33 cellular contexts compared by ENCODE assay signal in genomic region chr12:128567730-128568129, GRCh38.
DNase-seq lines count a peak whose midpoint lies in the region; ATAC-seq, FAIRE-seq and TF ChIP-seq lines count a peak whose summit lies in the region.
"Had no signal": no experiment of that assay in that cellular context is flagged by ENCODE, and none has a peak within 500 bp of the region (broad histone marks: within the 10 kb centered on the region; RNA-seq: fewer than 3 reads in every experiment).

No MANE protein-coding gene starts in this region.

- H2AFZ ChIP-seq in HepG2 (ENCODE audit: low read length), result no peak overlapping the region
- H2AFZ ChIP-seq in KMS-11 (ENCODE audit: low read depth), result no peak overlapping the region
- H2AFZ ChIP-seq in H1 (ENCODE audit: low read length), result 0 out of 2 replicates have a peak overlapping the region, but pooled peaks have one; percentile 59
- no peak overlapping the region for H2AFZ ChIP-seq in SK-N-SH (ENCODE audit: low read depth)
- H2AFZ ChIP-seq in PC-9, result no peak overlapping the region

- H3K4me2 ChIP-seq in HepG2 (ENCODE audit: low read depth, low read length), result no peak overlapping the region
- peak overlapping the region; percentile 83; the same call in 1 of the 2 replicates for H3K4me2 ChIP-seq in KMS-11
- no peak overlapping the region for H3K4me2 ChIP-seq in H1 (ENCODE audit: insufficient read depth in 1 of 2, low read depth in 2 of 2, low read length in 2 of 2)
- H3K4me2 ChIP-seq in SK-N-SH, result no peak overlapping the region
- no peak overlapping the region for H3K4me2 ChIP-seq in PC-9
- H3K4me2 ChIP-seq: A549; BLaER1; BLaER1 treated with 17β-estradiol and CSF1 and Interleukin-3, amounts not matched to agents 10 nM and 100 nM had no signal

- CTCF ChIA-PET in HepG2 (lab: Yijun Ruan, JAX; ENCODE audit: low intra/inter-chr PET ratio, low total read pairs), result no interaction called here
- CTCF ChIA-PET in H1 (lab: Charles Lee; ENCODE audit: partially characterized antibody), result interaction anchor here (0.9 kb wide), 2 partner anchors 30 to 36 kb away, joined by 3 to 4 read pairs; no protein-coding TSS in a partner anchor
- CTCF ChIA-PET in SK-N-SH (lab: Yijun Ruan, JAX), result no interaction called here
- CTCF ChIA-PET in PC-9 (lab: Charles Lee), result no interaction called here

- H3K27me3 ChIP-seq in HepG2 (ENCODE audit: control insufficient read depth in 1 of 2, insufficient read depth in 2 of 2, low read length in 2 of 2) (no peaks in the 10 kb centered on the region), right lobe of liver (no peaks in the 10 kb centered on the region), KMS-11 (ENCODE audit: insufficient read depth, low read depth) (no peaks in the 10 kb centered on the region), H1 (replicated peaks in 1 of 4; ENCODE audit: control insufficient read depth in 3 of 4, extremely low read depth in 1 of 4, insufficient read depth in 3 of 4, low read length in 3 of 4) (no peaks in the 10 kb centered on the region), SK-N-SH (ENCODE audit: insufficient read depth) (no peaks in the 10 kb centered on the region), PC-9 (ENCODE audit: insufficient read depth, low read depth) (no peaks in the 10 kb centered on the region)
- H3K27me3 ChIP-seq: BE2C; BLaER1; BLaER1 treated with 17β-estradiol and CSF1 and Interleukin-3, amounts not matched to agents 10 nM and 100 nM had no signal

- H3F3A ChIP-seq in SK-N-SH (replicated peaks; ENCODE audit: insufficient read depth) (no peaks in the 10 kb centered on the region), PC-9 (ENCODE audit: insufficient read depth, low read depth) (no peaks in the 10 kb centered on the region)

- 0% methylated on average over 2 of the region's 7 CpGs for WGBS in HepG2 (ENCODE audit: low lambda C conversion rate)
- WGBS in right lobe of liver (ENCODE audit: insufficient coverage, low coverage, low lambda C conversion rate, missing lambda C conversion rate), result 39% methylated on average over 7 of the region's 7 CpGs
- 83% methylated on average over 7 of the region's 7 CpGs; no CpG with 5 or more reads in 1 of the 2 experiments for WGBS in H1 (ENCODE audit: extremely low coverage in 1 of 2, insufficient coverage in 1 of 2, insufficient read length in 1 of 2, insufficient replicate concordance in 2 of 2, low coverage in 1 of 2, low lambda C conversion rate in 2 of 2, missing lambda C conversion rate in 1 of 2), 2 experiments
- 13% methylated on average over 5 of the region's 7 CpGs for WGBS in SK-N-SH (ENCODE audit: low lambda C conversion rate)

- TF ChIP-seq RAD21 in HepG2 (CRISPR knock-in tag; IDR thresholded peaks at IDR 0.05) (no peak), H1 (IDR thresholded peaks at IDR 0.05 in 1 of 2, conservative IDR thresholded peaks at IDR 0.05 in 1 of 2; ENCODE audit: low read depth in 2 of 2, low read length in 2 of 2) (no peak), SK-N-SH (IDR thresholded peaks at IDR 0.05; ENCODE audit: low read length) (no peak)

- H3K56ac ChIP-seq in H1 (replicated peaks; ENCODE audit: insufficient read length, low read depth, low read length), result no peak overlapping the region

- no peak overlapping the region for H2BK20ac ChIP-seq in H1 (ENCODE audit: low read length)

- POLR2A ChIA-PET in HepG2 (lab: Yijun Ruan, JAX), result no interaction called here
- POLR2A ChIA-PET in H1 (lab: Charles Lee; ENCODE audit: partially characterized antibody), result no interaction called here
- POLR2A ChIA-PET in SK-N-SH (lab: Yijun Ruan, JAX), result no interaction called here
- POLR2A ChIA-PET in PC-9 (lab: Charles Lee; ENCODE audit: unreplicated experiment), result no interaction called here

- no peak overlapping the region for H4K91ac ChIP-seq in H1 (replicated peaks; ENCODE audit: insufficient read length, low read length)

- no peak overlapping the region for H3K23ac ChIP-seq in H1 (ENCODE audit: insufficient read length)

- H2BK15ac ChIP-seq in H1 (ENCODE audit: low read length), result no peak overlapping the region

- no peak overlapping the region for H4K5ac ChIP-seq in H1 (ENCODE audit: insufficient read length, low read depth, low read length)

- DNase-seq in HepG2 (ENCODE audit: low spot score) (no peak), right lobe of liver (no peak), H1 (ENCODE audit: low read depth in 1 of 2, low spot score in 2 of 2) (no peak), SK-N-SH (no peak), PC-9 (no peak)
- DNase-seq: 8988T; ACHN; AML-193; BE2C; C1 segment of cervical spinal cord; Caco-2; Calu3; CD4-positive, alpha-beta memory T cell; CD4-positive, alpha-beta T cell; CD4-positive, CD25-positive, alpha-beta regulatory T cell; CD8-positive, alpha-beta memory T cell; CD8-positive, alpha-beta T cell; COR-L47; DMS 273 treated with DMSO at 0.1 percent for 48 hours; DMS153; DMS53; DMS79; DMS79 treated with DMSO at 0.1 percent for 48 hours; DND-41; EL had no signal

- H3K36me3 ChIP-seq in HepG2 (replicated peaks in 1 of 2; ENCODE audit: control insufficient read depth in 1 of 2, insufficient read depth in 2 of 2, low read length in 2 of 2) (no peaks in the 10 kb centered on the region), right lobe of liver (no peaks in the 10 kb centered on the region), KMS-11 (ENCODE audit: insufficient read depth) (no peaks in the 10 kb centered on the region), H1 (ENCODE audit: control insufficient read depth in 2 of 4, insufficient read depth in 4 of 4, low read length in 3 of 4) (no peaks in the 10 kb centered on the region), SK-N-SH (replicated peaks in 1 of 2; ENCODE audit: control insufficient read depth in 1 of 2, insufficient read depth in 2 of 2, low read length in 1 of 2) (no peaks in the 10 kb centered on the region), PC-9 (ENCODE audit: low read depth) (no peaks in the 10 kb centered on the region)
- H3K36me3 ChIP-seq: BE2C; BLaER1; BLaER1 treated with 17β-estradiol and CSF1 and Interleukin-3, amounts not matched to agents 10 nM and 100 nM had no signal

- in situ Hi-C loops in HepG2 (cut with HindIII; ENCODE audit: extremely low pct_ligation_motif_present, low pct_unique_long_range_greater_than_20kb), result no loop called here

- no peak overlapping the region for H3K14ac ChIP-seq in H1 (ENCODE audit: insufficient read length)

- H3K4ac ChIP-seq in H1 (replicated peaks; ENCODE audit: insufficient read length, low read depth, low read length), result no peak overlapping the region

- H3K79me2 ChIP-seq in HepG2 (ENCODE audit: insufficient read depth, low read length) (no peaks in the 10 kb centered on the region), KMS-11 (ENCODE audit: insufficient read depth, low read depth) (no peaks in the 10 kb centered on the region; the same call in 1 of the 2 replicates), H1 (ENCODE audit: control insufficient read depth in 1 of 2, insufficient read depth in 2 of 2, low read length in 2 of 2) (no peaks in the 10 kb centered on the region), SK-N-SH (ENCODE audit: insufficient read depth) (no peaks in the 10 kb centered on the region), PC-9 (ENCODE audit: low read depth) (no peaks in the 10 kb centered on the region)

- intact Hi-C loops in HepG2 (cut with micrococcal nuclease; ENCODE audit: unreplicated experiment), result no loop called here
- intact Hi-C loops in right lobe of liver (cut with DNase I), result no loop called here
- intact Hi-C loops in PC-9 (cut with micrococcal nuclease; ENCODE audit: unreplicated experiment), result no loop called here

- FAIRE-seq in HepG2 (lab: Jason Lieb, UNC) (no peak), H1 (lab: Jason Lieb, UNC) (no peak)
- FAIRE-seq: A204.1, A549, D721Med had no signal

- H4K8ac ChIP-seq in H1 (ENCODE audit: extremely low read depth, insufficient read depth, low read length), result no peak overlapping the region; the same call in 1 of the 2 replicates

- H3K4me3 ChIP-seq in HepG2 (replicated peaks in 1 of 3; ENCODE audit: insufficient read depth in 1 of 3, low read depth in 2 of 3, low read length in 3 of 3) (no peak overlapping the region), right lobe of liver (no peak overlapping the region), KMS-11 (IDR thresholded peaks at IDR 0.05; ENCODE audit: insufficient read depth, low read depth, low read length) (no peak overlapping the region), H1 (ENCODE audit: extremely low read depth in 1 of 4, insufficient read depth in 2 of 4, low read depth in 3 of 4, low read length in 4 of 4) (no peak overlapping the region), SK-N-SH (ENCODE audit: low read depth in 2 of 2, low read length in 1 of 2) (no peak overlapping the region), PC-9 (no peak overlapping the region)
- H3K4me3 ChIP-seq: A549; BLaER1; BLaER1 treated with 17β-estradiol and CSF1 and Interleukin-3, amounts not matched to agents 10 nM and 100 nM had no signal

- H3K18ac ChIP-seq in H1 (ENCODE audit: extremely low read depth, low read length), result no peak overlapping the region

- H3K9me2 ChIP-seq in SK-N-SH (no peaks in the 10 kb centered on the region), PC-9 (ENCODE audit: insufficient read depth) (no peaks in the 10 kb centered on the region)

- H3K27ac ChIP-seq in HepG2 (ENCODE audit: extremely low read length, insufficient read depth, low read length) (no peak overlapping the region), right lobe of liver (no peak overlapping the region), KMS-11 (no peak overlapping the region), H1 (ENCODE audit: low read depth, low read length) (no peak overlapping the region), SK-N-SH (ENCODE audit: low read depth in 2 of 2, low read length in 1 of 2) (no peak overlapping the region), PC-9 (no peak overlapping the region)
- H3K27ac ChIP-seq: 22Rv1; A549; BLaER1; BLaER1 treated with 17β-estradiol and CSF1 and Interleukin-3, amounts not matched to agents 10 nM and 100 nM; C4-2B had no signal

- no peak overlapping the region for H3K9ac ChIP-seq in HepG2 (ENCODE audit: insufficient read depth, low read depth, low read length)
- no peak overlapping the region for H3K9ac ChIP-seq in KMS-11
- H3K9ac ChIP-seq in H1 (replicated peaks in 1 of 4; ENCODE audit: extremely low read depth in 1 of 4, low read depth in 3 of 4, low read length in 3 of 4), result no peak overlapping the region
- no peak overlapping the region for H3K9ac ChIP-seq in SK-N-SH
- H3K9ac ChIP-seq: BLaER1; BLaER1 treated with 17β-estradiol and CSF1 and Interleukin-3, amounts not matched to agents 10 nM and 100 nM had no signal

- H2BK120ac ChIP-seq in H1 (replicated peaks; ENCODE audit: low read depth, low read length), result no peak overlapping the region

- ATAC-seq in HepG2, result no peak
- ATAC-seq in right lobe of liver, result no peak
- ATAC-seq: A549; CD8-positive, alpha-beta T cell had no signal

- H3K23me2 ChIP-seq in H1 (ENCODE audit: low read depth, low read length), result no peaks in the 10 kb centered on the region; the same call in 1 of the 2 replicates

- no peaks in the 10 kb centered on the region for H3K79me1 ChIP-seq in H1 (ENCODE audit: low read depth, low read length)

- H3K4me1 ChIP-seq in HepG2 (ENCODE audit: insufficient read depth, low read length) (no peaks in the 10 kb centered on the region), right lobe of liver (no peaks in the 10 kb centered on the region), KMS-11 (ENCODE audit: low read depth, poor library complexity, severe bottlenecking) (peaks cover 32% of the 10 kb centered on the region), H1 (replicated peaks in 1 of 4; ENCODE audit: control insufficient read depth in 3 of 4, insufficient read depth in 4 of 4, low read length in 3 of 4) (peaks cover 0 to 3% (median 0%) of the 10 kb centered on the region in 4 experiments; a peak in 1 of 7 replicates), SK-N-SH (ENCODE audit: control insufficient read depth in 1 of 2, insufficient read depth in 2 of 2, low read depth in 1 of 2, low read length in 1 of 2) (no peaks in the 10 kb centered on the region), PC-9 (replicated peaks; ENCODE audit: insufficient read depth) (no peaks in the 10 kb centered on the region)
- H3K4me1 ChIP-seq: A549; BE2C; BLaER1; BLaER1 treated with 17β-estradiol and CSF1 and Interleukin-3, amounts not matched to agents 10 nM and 100 nM; Caco-2 had no signal

- peaks cover 10% of the 10 kb centered on the region for H3K9me3 ChIP-seq in HepG2 (ENCODE audit: low read length)
- H3K9me3 ChIP-seq in right lobe of liver, result no peaks in the 10 kb centered on the region
- peaks cover 8 to 11% of the 10 kb centered on the region in 2 experiments; a peak in 3 of 4 replicates for H3K9me3 ChIP-seq in H1 (ENCODE audit: insufficient read depth in 2 of 2, low read depth in 1 of 2, low read length in 1 of 2)
- no peaks in the 10 kb centered on the region for H3K9me3 ChIP-seq in SK-N-SH
- no peaks in the 10 kb centered on the region for H3K9me3 ChIP-seq in PC-9 (ENCODE audit: insufficient read depth, low read depth)
- H3K9me3 ChIP-seq: BE2C, Caco-2 had no signal

- no peak overlapping the region for H2BK5ac ChIP-seq in H1 (ENCODE audit: low read depth, low read length)

- H2BK12ac ChIP-seq in H1 (ENCODE audit: low read depth, low read length), result no peak overlapping the region

- BruUV-seq in HepG2 (replicated peaks; lab: Mats Ljungman, UMichigan) (no TSS peak), PC-9 (replicated peaks; lab: Mats Ljungman, UMichigan) (no TSS peak)

- H4K20me1 ChIP-seq in HepG2 (ENCODE audit: insufficient read depth, low read length) (no peaks in the 10 kb centered on the region), KMS-11 (ENCODE audit: insufficient read depth) (no peaks in the 10 kb centered on the region), H1 (replicated peaks in 1 of 2; ENCODE audit: control insufficient read depth in 1 of 2, insufficient read depth in 2 of 2, low read length in 2 of 2) (no peaks in the 10 kb centered on the region), SK-N-SH (ENCODE audit: insufficient read depth) (no peaks in the 10 kb centered on the region), PC-9 (ENCODE audit: insufficient read depth) (no peaks in the 10 kb centered on the region)
- H4K20me1 ChIP-seq: BLaER1; BLaER1 treated with 17β-estradiol and CSF1 and Interleukin-3, amounts not matched to agents 10 nM and 100 nM had no signal

- no peak overlapping the region for H2AK5ac ChIP-seq in H1 (ENCODE audit: low read depth, low read length)

- TF ChIP-seq EP300 in HepG2 (IDR thresholded peaks at IDR 0.05; ENCODE audit: low read depth in 2 of 2, low read length in 2 of 2), result no peak
- no peak for TF ChIP-seq EP300 in HepG2 (CRISPR knock-in tag; IDR thresholded peaks at IDR 0.05; ENCODE audit: borderline replicate concordance)
- no peak for TF ChIP-seq EP300 in H1 (IDR thresholded peaks at IDR 0.05; ENCODE audit: borderline replicate concordance in 1 of 2, low read depth in 2 of 2, low read length in 2 of 2)
- TF ChIP-seq EP300 in SK-N-SH (IDR thresholded peaks at IDR 0.05; ENCODE audit: borderline replicate concordance in 1 of 2, low read depth in 1 of 2, low read length in 1 of 2), result no peak

- TF ChIP-seq POLR2A in HepG2 (IDR thresholded peaks at IDR 0.05; ENCODE audit: insufficient read depth in 1 of 2, low read depth in 2 of 2, low read length in 2 of 2), result no peak
- no peak for TF ChIP-seq POLR2A in right lobe of liver (IDR thresholded peaks at IDR 0.05)
- no peak for TF ChIP-seq POLR2A in H1 (IDR thresholded peaks at IDR 0.05; ENCODE audit: control extremely low read depth in 1 of 2, low read depth in 2 of 2, low read length in 2 of 2)

- TF ChIP-seq CTCF in HepG2 (CRISPR knock-in tag; IDR thresholded peaks at IDR 0.05) (no peak), right lobe of liver (IDR thresholded peaks at IDR 0.05) (no peak), KMS-11 (conservative IDR thresholded peaks at IDR 0.05; ENCODE audit: low read depth, low read length) (no peak), H1 (IDR thresholded peaks at IDR 0.05; ENCODE audit: control extremely low read depth in 1 of 3, insufficient read depth in 1 of 3, low read depth in 1 of 3, low read length in 3 of 3) (no peak), SK-N-SH (IDR thresholded peaks at IDR 0.05) (no peak), PC-9 (conservative IDR thresholded peaks at IDR 0.05) (no peak)

Comparison
In these comparisons a context has a peak if more than half of its experiments do, and no peak if none do; other contexts are left out.
1. Of the 41 proteins assayed by ChIP-seq in both HepG2 and H1: peak only in HepG2: none; only in H1: MAX; in both: none; in neither: 40.